ENCODE assay signal across 15 cellular contexts in the genomic region with DNA sequence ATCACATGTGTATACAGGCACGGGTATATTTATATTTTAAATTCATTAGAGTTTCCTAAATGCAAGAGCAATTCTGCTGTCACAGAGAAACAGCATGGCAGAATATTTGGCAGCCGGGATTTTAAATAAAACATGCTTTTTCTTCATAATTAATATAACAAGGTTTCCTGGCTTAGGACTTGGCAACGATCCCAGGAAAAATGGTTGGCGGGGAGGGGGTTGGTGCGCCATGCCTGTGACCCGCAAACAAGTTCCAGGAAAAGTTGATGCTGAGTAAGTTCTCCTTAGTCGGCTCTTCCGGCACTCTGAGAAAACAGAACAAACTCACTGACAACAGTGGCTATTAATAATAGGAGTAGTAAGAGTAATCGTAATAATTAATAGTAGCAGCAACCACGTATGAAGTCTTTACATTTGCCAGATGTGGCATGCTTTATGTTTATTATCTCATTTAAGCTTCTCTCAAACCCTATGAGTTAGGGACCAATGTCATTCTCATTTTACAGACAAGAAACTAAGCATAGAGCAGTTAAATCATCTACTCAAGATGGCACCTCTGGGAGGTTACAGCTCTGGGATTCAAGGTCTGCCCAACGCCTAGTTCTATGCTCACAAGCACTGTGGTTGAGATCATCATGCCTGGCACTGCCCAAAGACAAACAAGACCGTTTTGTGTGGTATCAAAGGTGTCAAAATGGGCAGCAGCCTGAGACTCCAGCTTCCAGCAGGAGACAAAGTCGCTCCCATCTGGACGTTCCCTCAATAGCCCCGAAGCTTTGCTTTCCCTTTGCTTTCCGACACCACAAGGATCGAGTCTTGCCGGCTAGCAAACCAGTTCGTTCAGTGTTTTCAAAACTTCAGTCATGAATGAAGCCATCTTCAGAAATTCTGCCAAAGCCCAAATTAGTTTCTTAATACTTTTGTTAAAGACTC. TPM values are rescaled to one million over a fixed set of nuclear protein-coding genes. Genes with fewer than 3 reads are reported as not detected.
DNase-seq lines count a peak whose midpoint lies in the region; ATAC-seq and TF ChIP-seq lines count a peak whose summit lies in the region.
"Had no signal": no experiment of that assay in that cellular context is flagged by ENCODE, and none has a peak within 500 bp of the region (broad histone marks: within the 10 kb centered on the region; RNA-seq: fewer than 3 reads in every experiment).

No MANE protein-coding gene starts in this region.

- H3K4ac ChIP-seq in trophoblast cell (ENCODE audit: low read depth, low read length), result no peak overlapping the region

- H2BK12ac ChIP-seq in trophoblast cell (ENCODE audit: low read length), result no peak overlapping the region

- no peak overlapping the region for H2BK120ac ChIP-seq in trophoblast cell (ENCODE audit: insufficient read depth, low read length, poor library complexity)

- H3K36me3 ChIP-seq in H7 (replicated peaks; ENCODE audit: control insufficient read depth, insufficient read depth, low read length), result no peaks in the 10 kb centered on the region
- no peaks in the 10 kb centered on the region for H3K36me3 ChIP-seq in WERI-Rb-1
- no peaks in the 10 kb centered on the region for H3K36me3 ChIP-seq in trophoblast cell (ENCODE audit: control insufficient read depth in 1 of 2, insufficient read depth in 2 of 2, low read length in 2 of 2)
- H3K36me3 ChIP-seq: brain microvascular endothelial cell, upper lobe of right lung had no signal

- DNase-seq in H7 (peak; percentile 55), WERI-Rb-1 (peak; percentile 32), glomerular endothelial cell (ENCODE audit: extremely low read depth, low read depth, low spot score) (peak; percentile 48), trophoblast cell (peak; percentile 30 to 78), 8988T (no peak), SW 1271 (lab: John Stamatoyannopoulos, UW) (no peak)
- DNase-seq: activated gamma-delta T cell; brain microvascular endothelial cell; DMS79; NCI-H1092 treated with DMSO at 0.1 percent for 48 hours; NCI-H524; stimulated activated CD8-positive, alpha-beta memory T cell treated with anti-CD3 and anti-CD28 coated beads, Interleukin-4, amount 100 ng/mL, for 48 hours; upper lobe of right lung had no signal

- H4K91ac ChIP-seq in trophoblast cell (ENCODE audit: low read depth, low read length), result no peak overlapping the region

- H3K18ac ChIP-seq in trophoblast cell (ENCODE audit: low read length), result no peak overlapping the region

- no peaks in the 10 kb centered on the region for H3K79me1 ChIP-seq in trophoblast cell (ENCODE audit: low read length)

- no peak overlapping the region for H2AFZ ChIP-seq in trophoblast cell (ENCODE audit: insufficient read depth, low read length, poor library complexity)

- no peak overlapping the region for H4K12ac ChIP-seq in trophoblast cell (ENCODE audit: low read depth, low read length)

- H3K27me3 ChIP-seq in H7 (ENCODE audit: control insufficient read depth, insufficient read depth, low read length) (peaks cover 93% of the 10 kb centered on the region), WERI-Rb-1 (ENCODE audit: insufficient read depth, low read depth, severe bottlenecking) (no peaks in the 10 kb centered on the region), trophoblast cell (ENCODE audit: insufficient read depth, low read length) (peaks cover 8% of the 10 kb centered on the region)
- H3K27me3 ChIP-seq: brain microvascular endothelial cell, upper lobe of right lung had no signal

- no peaks in the 10 kb centered on the region for H3K79me2 ChIP-seq in trophoblast cell (ENCODE audit: control insufficient read depth, insufficient read depth, low read length, poor library complexity)

- no peak overlapping the region for H3K9ac ChIP-seq in trophoblast cell (ENCODE audit: low read length)

- H3K9me3 ChIP-seq in WERI-Rb-1 (ENCODE audit: severe bottlenecking) (no peaks in the 10 kb centered on the region), trophoblast cell (ENCODE audit: insufficient read depth, low read depth, low read length) (peaks cover 2% of the 10 kb centered on the region)
- H3K9me3 ChIP-seq: upper lobe of right lung had no signal

- H3K14ac ChIP-seq in trophoblast cell (ENCODE audit: low read length), result no peak overlapping the region

- no peak overlapping the region for H2BK5ac ChIP-seq in trophoblast cell (ENCODE audit: low read depth, low read length, poor library complexity)

- H3K4me2 ChIP-seq in trophoblast cell (ENCODE audit: low read length), result no peak overlapping the region

- H3K27ac ChIP-seq in WERI-Rb-1 (peak overlapping the region; percentile 29; the same call in 1 of the 2 replicates), trophoblast cell (ENCODE audit: low read depth, low read length) (no peak overlapping the region)
- H3K27ac ChIP-seq: brain microvascular endothelial cell, upper lobe of right lung had no signal

- no peak for TF ChIP-seq POLR2A in GM18505 (IDR thresholded peaks at IDR 0.05; ENCODE audit: borderline replicate concordance, extremely low read depth, insufficient read depth, insufficient read length)

- no peak for ATAC-seq in HG02852 (IDR thresholded peaks at IDR 0.05; ENCODE audit: unreplicated experiment)
- no peak for ATAC-seq in GM18505 (IDR thresholded peaks at IDR 0.05; ENCODE audit: unreplicated experiment)
- ATAC-seq: upper lobe of right lung had no signal

- peaks cover 4 to 7% of the 10 kb centered on the region in 2 experiments for H3K4me1 ChIP-seq in trophoblast cell (ENCODE audit: control insufficient read depth in 1 of 2, insufficient read depth in 2 of 2, low read length in 2 of 2)

- no peak for TF ChIP-seq CTCF in WERI-Rb-1 (IDR thresholded peaks at IDR 0.05; ENCODE audit: low read depth, low read length)

- no CpG with 5 or more reads among the region's 19 CpGs for WGBS in trophoblast cell (ENCODE audit: extremely low coverage, insufficient coverage, insufficient read length)

- no peak overlapping the region for H4K8ac ChIP-seq in trophoblast cell (ENCODE audit: low read depth, low read length)

- H2AK5ac ChIP-seq in trophoblast cell (ENCODE audit: low read length), result no peak overlapping the region

- H3K4me3 ChIP-seq in H7 (ENCODE audit: insufficient read depth, low read depth, low read length) (no peak overlapping the region), WERI-Rb-1 (ENCODE audit: low read depth, low read length) (peak overlapping the region; percentile 29), trophoblast cell (ENCODE audit: low read depth, low read length) (no peak overlapping the region)
- H3K4me3 ChIP-seq: upper lobe of right lung had no signal

- H3K23ac ChIP-seq in trophoblast cell (ENCODE audit: low read length), result no peak overlapping the region

RNA-seq across cellular contexts. Expression of a gene that starts 4.8 kb away (rescaled TPM):
- not detected in 2 replicates for total RNA-seq in H7 (2014; rRNA removed; shearing (Covaris generic))
- total RNA-seq in glomerular endothelial cell, result 0.18 and 0.48 TPM in 2 replicates
- 0.03 TPM in 2 replicates for polyA plus RNA-seq in trophoblast cell (2013)

Comparison
In these comparisons a context has a peak if more than half of its experiments do, and no peak if none do; other contexts are left out.
1. DNase-seq: peak in H7 (single experiment), WERI-Rb-1 (single experiment), glomerular endothelial cell (single experiment) and trophoblast cell (2 of 2); none in 8988T (single experiment) and SW 1271 (0 of 2).